ENCODE assay signal across 1 cellular context in the genomic region with DNA sequence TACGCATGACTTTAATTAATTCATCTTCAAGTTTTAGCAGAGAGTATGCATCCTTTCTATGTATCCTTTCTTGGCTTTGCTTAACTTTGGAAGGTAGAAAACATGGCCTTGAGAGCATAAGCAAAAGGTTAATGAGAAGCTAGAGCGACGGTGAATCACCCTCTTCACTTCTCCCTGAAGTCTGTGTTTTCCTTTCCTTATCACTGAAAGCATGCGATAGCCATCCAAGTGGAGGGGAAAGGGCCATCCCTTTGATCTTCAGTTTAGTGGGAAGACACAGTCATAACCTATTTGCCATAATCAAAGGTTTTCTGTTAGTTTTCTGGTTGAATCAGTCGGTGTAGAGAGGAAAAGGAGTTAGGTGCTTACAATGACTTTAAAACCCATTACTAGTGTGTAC.
TF ChIP-seq lines count a peak whose summit lies in the region.

No MANE protein-coding gene starts in this region.

TF ChIP-seq in HepG2, 621 proteins besides CTCF, POLR2A, EP300 and RAD21 (continued from another document and continues in another):
- TF ChIP-seq, protein P1, sequence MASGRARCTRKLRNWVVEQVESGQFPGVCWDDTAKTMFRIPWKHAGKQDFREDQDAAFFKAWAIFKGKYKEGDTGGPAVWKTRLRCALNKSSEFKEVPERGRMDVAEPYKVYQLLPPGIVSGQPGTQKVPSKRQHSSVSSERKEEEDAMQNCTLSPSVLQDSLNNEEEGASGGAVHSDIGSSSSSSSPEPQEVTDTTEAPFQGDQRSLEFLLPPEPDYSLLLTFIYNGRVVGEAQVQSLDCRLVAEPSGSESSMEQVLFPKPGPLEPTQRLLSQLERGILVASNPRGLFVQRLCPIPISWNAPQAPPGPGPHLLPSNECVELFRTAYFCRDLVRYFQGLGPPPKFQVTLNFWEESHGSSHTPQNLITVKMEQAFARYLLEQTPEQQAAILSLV (CRISPR knock-in tag; IDR thresholded peaks at IDR 0.05; ENCODE audit: borderline replicate concordance): no peak
- TF ChIP-seq MATR3 (CRISPR knock-in tag; IDR thresholded peaks at IDR 0.05) (no peak), ZNF441 (CRISPR knock-in tag; IDR thresholded peaks at IDR 0.05; ENCODE audit: borderline replicate concordance) (no peak), IRF2 (CRISPR knock-in tag; IDR thresholded peaks at IDR 0.05) (peak; percentile 58; the same call in 1 of the 2 replicates), MXI1 (IDR thresholded peaks at IDR 0.05; ENCODE audit: borderline replicate concordance, low read depth, low read length) (no peak), ZFP36 (IDR thresholded peaks at IDR 0.05; ENCODE audit: borderline replicate concordance, low read depth, low read length, partially characterized antibody) (no peak), ZNF543 (CRISPR knock-in tag; IDR thresholded peaks at IDR 0.05) (no peak), MBD4 (IDR thresholded peaks at IDR 0.05; ENCODE audit: borderline replicate concordance, low read length) (no peak; the same call in 1 of the 2 replicates), HDAC2 (CRISPR knock-in tag; IDR thresholded peaks at IDR 0.05) (peak; percentile 89), SRY (CRISPR knock-in tag; IDR thresholded peaks at IDR 0.05) (no peak), SAP130 (CRISPR knock-in tag; IDR thresholded peaks at IDR 0.05; ENCODE audit: low read depth) (peak; percentile 31; the same call in 1 of the 2 replicates), ISL2 (CRISPR knock-in tag; IDR thresholded peaks at IDR 0.05) (peak; percentile 97), FOXA1 (IDR thresholded peaks at IDR 0.05) (no peak), FOXA1 (CRISPR knock-in tag; IDR thresholded peaks at IDR 0.05) (peak; percentile 74), HDAC1 (CRISPR knock-in tag; IDR thresholded peaks at IDR 0.05) (peak; percentile 69), PAWR (CRISPR knock-in tag; IDR thresholded peaks at IDR 0.05; ENCODE audit: borderline replicate concordance) (no peak), ZNF737 (CRISPR knock-in tag; IDR thresholded peaks at IDR 0.05; ENCODE audit: borderline replicate concordance) (no peak), CAMTA2 (CRISPR knock-in tag; IDR thresholded peaks at IDR 0.05; ENCODE audit: borderline replicate concordance) (no peak), ZNF660 (CRISPR knock-in tag; IDR thresholded peaks at IDR 0.05; ENCODE audit: borderline replicate concordance, low read depth) (no peak), HNRNPH1 (optimal IDR thresholded peaks at IDR 0.05; ENCODE audit: low read depth, low read length) (no peak), ZNF749 (CRISPR knock-in tag; IDR thresholded peaks at IDR 0.05; ENCODE audit: borderline replicate concordance) (no peak), ZNF550 (CRISPR knock-in tag; IDR thresholded peaks at IDR 0.05; ENCODE audit: borderline replicate concordance) (no peak), BRCA1 (CRISPR knock-in tag; IDR thresholded peaks at IDR 0.05) (no peak), EED (CRISPR knock-in tag; IDR thresholded peaks at IDR 0.05) (no peak), ZFY (CRISPR knock-in tag; IDR thresholded peaks at IDR 0.05) (no peak), YEATS4 (CRISPR knock-in tag; IDR thresholded peaks at IDR 0.05; ENCODE audit: borderline replicate concordance) (no peak), BORCS8-MEF2B (CRISPR knock-in tag; IDR thresholded peaks at IDR 0.05) (no peak), ZNF775 (CRISPR knock-in tag; IDR thresholded peaks at IDR 0.05; ENCODE audit: borderline replicate concordance) (0 out of 2 replicates have a peak, but pooled peaks have one; percentile 40), NCOA2 (CRISPR knock-in tag; IDR thresholded peaks at IDR 0.05) (peak; percentile 93), SP1 (IDR thresholded peaks at IDR 0.05) (no peak), SP1 (CRISPR knock-in tag; IDR thresholded peaks at IDR 0.05) (no peak), SYNCRIP (IDR thresholded peaks at IDR 0.05; ENCODE audit: insufficient read depth, low read depth, low read length) (no peak), BHLHE40 (IDR thresholded peaks at IDR 0.05; ENCODE audit: low read length) (peak; percentile 26; the same call in 1 of the 2 replicates), TBX2 (CRISPR knock-in tag; IDR thresholded peaks at IDR 0.05; ENCODE audit: borderline replicate concordance) (peak; percentile 53), RXRB (CRISPR knock-in tag; IDR thresholded peaks at IDR 0.05; ENCODE audit: borderline replicate concordance) (peak; percentile 91), FOXO1 (CRISPR knock-in tag; IDR thresholded peaks at IDR 0.05) (peak; percentile 89), ZNF331 (CRISPR knock-in tag; IDR thresholded peaks at IDR 0.05) (peak; percentile 88), ETV5 (CRISPR knock-in tag; IDR thresholded peaks at IDR 0.05; ENCODE audit: borderline replicate concordance) (peak; percentile 80; the same call in 1 of the 2 replicates), BCL6 (CRISPR knock-in tag; IDR thresholded peaks at IDR 0.05) (peak; percentile 85), ZFP1 (CRISPR knock-in tag; IDR thresholded peaks at IDR 0.05) (peak; percentile 86), KLF15 (CRISPR knock-in tag; IDR thresholded peaks at IDR 0.05; ENCODE audit: borderline replicate concordance) (no peak), ZNF33A (CRISPR knock-in tag; IDR thresholded peaks at IDR 0.05; ENCODE audit: borderline replicate concordance) (no peak), GLI4 (CRISPR knock-in tag; IDR thresholded peaks at IDR 0.05; ENCODE audit: borderline replicate concordance) (no peak)
- TF ChIP-seq, protein P2, sequence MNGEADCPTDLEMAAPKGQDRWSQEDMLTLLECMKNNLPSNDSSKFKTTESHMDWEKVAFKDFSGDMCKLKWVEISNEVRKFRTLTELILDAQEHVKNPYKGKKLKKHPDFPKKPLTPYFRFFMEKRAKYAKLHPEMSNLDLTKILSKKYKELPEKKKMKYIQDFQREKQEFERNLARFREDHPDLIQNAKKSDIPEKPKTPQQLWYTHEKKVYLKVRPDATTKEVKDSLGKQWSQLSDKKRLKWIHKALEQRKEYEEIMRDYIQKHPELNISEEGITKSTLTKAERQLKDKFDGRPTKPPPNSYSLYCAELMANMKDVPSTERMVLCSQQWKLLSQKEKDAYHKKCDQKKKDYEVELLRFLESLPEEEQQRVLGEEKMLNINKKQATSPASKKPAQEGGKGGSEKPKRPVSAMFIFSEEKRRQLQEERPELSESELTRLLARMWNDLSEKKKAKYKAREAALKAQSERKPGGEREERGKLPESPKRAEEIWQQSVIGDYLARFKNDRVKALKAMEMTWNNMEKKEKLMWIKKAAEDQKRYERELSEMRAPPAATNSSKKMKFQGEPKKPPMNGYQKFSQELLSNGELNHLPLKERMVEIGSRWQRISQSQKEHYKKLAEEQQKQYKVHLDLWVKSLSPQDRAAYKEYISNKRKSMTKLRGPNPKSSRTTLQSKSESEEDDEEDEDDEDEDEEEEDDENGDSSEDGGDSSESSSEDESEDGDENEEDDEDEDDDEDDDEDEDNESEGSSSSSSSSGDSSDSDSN (CRISPR knock-in tag; IDR thresholded peaks at IDR 0.05): no peak
- TF ChIP-seq, protein P3, sequence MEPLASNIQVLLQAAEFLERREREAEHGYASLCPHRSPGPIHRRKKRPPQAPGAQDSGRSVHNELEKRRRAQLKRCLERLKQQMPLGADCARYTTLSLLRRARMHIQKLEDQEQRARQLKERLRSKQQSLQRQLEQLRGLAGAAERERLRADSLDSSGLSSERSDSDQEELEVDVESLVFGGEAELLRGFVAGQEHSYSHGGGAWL (CRISPR knock-in tag; IDR thresholded peaks at IDR 0.05): no peak
- TF ChIP-seq, protein P4, sequence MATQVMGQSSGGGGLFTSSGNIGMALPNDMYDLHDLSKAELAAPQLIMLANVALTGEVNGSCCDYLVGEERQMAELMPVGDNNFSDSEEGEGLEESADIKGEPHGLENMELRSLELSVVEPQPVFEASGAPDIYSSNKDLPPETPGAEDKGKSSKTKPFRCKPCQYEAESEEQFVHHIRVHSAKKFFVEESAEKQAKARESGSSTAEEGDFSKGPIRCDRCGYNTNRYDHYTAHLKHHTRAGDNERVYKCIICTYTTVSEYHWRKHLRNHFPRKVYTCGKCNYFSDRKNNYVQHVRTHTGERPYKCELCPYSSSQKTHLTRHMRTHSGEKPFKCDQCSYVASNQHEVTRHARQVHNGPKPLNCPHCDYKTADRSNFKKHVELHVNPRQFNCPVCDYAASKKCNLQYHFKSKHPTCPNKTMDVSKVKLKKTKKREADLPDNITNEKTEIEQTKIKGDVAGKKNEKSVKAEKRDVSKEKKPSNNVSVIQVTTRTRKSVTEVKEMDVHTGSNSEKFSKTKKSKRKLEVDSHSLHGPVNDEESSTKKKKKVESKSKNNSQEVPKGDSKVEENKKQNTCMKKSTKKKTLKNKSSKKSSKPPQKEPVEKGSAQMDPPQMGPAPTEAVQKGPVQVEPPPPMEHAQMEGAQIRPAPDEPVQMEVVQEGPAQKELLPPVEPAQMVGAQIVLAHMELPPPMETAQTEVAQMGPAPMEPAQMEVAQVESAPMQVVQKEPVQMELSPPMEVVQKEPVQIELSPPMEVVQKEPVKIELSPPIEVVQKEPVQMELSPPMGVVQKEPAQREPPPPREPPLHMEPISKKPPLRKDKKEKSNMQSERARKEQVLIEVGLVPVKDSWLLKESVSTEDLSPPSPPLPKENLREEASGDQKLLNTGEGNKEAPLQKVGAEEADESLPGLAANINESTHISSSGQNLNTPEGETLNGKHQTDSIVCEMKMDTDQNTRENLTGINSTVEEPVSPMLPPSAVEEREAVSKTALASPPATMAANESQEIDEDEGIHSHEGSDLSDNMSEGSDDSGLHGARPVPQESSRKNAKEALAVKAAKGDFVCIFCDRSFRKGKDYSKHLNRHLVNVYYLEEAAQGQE (IDR thresholded peaks at IDR 0.05; ENCODE audit: borderline replicate concordance in 1 of 2, low read depth in 1 of 2, low read length in 2 of 2): 0 out of 4 replicates have a peak, but pooled peaks of 1 of the 2 experiments have one; percentile 17
- TF ChIP-seq, protein P5, sequence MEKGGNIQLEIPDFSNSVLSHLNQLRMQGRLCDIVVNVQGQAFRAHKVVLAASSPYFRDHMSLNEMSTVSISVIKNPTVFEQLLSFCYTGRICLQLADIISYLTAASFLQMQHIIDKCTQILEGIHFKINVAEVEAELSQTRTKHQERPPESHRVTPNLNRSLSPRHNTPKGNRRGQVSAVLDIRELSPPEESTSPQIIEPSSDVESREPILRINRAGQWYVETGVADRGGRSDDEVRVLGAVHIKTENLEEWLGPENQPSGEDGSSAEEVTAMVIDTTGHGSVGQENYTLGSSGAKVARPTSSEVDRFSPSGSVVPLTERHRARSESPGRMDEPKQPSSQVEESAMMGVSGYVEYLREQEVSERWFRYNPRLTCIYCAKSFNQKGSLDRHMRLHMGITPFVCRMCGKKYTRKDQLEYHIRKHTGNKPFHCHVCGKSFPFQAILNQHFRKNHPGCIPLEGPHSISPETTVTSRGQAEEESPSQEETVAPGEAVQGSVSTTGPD (CRISPR knock-in tag; IDR thresholded peaks at IDR 0.05): no peak
- TF ChIP-seq, protein P6, sequence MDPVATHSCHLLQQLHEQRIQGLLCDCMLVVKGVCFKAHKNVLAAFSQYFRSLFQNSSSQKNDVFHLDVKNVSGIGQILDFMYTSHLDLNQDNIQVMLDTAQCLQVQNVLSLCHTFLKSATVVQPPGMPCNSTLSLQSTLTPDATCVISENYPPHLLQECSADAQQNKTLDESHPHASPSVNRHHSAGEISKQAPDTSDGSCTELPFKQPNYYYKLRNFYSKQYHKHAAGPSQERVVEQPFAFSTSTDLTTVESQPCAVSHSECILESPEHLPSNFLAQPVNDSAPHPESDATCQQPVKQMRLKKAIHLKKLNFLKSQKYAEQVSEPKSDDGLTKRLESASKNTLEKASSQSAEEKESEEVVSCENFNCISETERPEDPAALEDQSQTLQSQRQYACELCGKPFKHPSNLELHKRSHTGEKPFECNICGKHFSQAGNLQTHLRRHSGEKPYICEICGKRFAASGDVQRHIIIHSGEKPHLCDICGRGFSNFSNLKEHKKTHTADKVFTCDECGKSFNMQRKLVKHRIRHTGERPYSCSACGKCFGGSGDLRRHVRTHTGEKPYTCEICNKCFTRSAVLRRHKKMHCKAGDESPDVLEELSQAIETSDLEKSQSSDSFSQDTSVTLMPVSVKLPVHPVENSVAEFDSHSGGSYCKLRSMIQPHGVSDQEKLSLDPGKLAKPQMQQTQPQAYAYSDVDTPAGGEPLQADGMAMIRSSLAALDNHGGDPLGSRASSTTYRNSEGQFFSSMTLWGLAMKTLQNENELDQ (CRISPR knock-in tag; IDR thresholded peaks at IDR 0.05; ENCODE audit: borderline replicate concordance): no peak
- TF ChIP-seq, protein P7, sequence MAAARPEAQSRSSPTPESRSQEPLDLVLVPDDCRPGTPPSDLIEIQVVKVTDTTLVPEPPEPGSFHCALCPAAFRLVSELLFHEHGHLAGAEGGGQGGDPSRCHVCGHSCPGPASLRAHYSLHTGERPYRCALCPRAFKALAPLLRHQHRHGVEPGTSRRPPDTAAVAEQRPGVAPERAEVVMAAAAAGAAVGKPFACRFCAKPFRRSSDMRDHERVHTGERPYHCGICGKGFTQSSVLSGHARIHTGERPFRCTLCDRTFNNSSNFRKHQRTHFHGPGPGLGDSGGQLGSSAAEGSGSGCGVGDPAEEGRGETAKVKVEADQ (CRISPR knock-in tag; IDR thresholded peaks at IDR 0.05; ENCODE audit: borderline replicate concordance): no peak
- TF ChIP-seq, protein P8, sequence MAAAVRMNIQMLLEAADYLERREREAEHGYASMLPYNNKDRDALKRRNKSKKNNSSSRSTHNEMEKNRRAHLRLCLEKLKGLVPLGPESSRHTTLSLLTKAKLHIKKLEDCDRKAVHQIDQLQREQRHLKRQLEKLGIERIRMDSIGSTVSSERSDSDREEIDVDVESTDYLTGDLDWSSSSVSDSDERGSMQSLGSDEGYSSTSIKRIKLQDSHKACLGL (CRISPR knock-in tag; IDR thresholded peaks at IDR 0.05): no peak
